8 cellular contexts compared by ENCODE assay signal in the genomic region with DNA sequence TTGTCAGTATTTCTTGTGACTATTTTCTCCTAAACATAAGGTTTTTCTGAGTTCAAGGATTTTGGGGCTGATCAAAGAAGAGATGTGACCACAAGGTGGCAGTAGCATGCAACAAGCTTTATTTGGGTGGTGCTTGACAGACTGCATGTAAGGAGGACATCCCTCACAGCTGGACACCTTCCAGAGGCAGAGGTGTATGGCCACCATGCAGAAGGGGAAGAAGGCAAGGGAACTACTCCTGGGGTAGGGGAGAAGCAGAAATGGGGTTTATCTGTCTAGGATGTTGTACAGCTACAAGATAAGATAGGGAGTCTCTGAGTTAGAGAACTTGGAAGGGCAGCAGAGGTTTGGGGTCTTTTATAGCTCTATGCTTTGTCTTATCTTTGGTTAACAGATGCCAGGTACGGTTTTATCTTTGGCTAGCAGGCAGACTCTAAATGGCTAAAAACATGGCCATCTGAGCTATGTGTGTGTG. TPM values are rescaled to one million over a fixed set of nuclear protein-coding genes. Genes with fewer than 3 reads are reported as not detected.
DNase-seq lines count a peak whose midpoint lies in the region; ATAC-seq and TF ChIP-seq lines count a peak whose summit lies in the region.

No MANE protein-coding gene starts in this region.

- H3K27me3 ChIP-seq in Karpas-422 (ENCODE audit: low read length) (no peaks in the 10 kb centered on the region), Peyer's patch (no peaks in the 10 kb centered on the region), neuronal stem cell (ENCODE audit: control insufficient read depth in 3 of 3, insufficient read depth in 3 of 3, low read depth in 1 of 3, low read length in 3 of 3) (peaks cover 0 to 10% (median 0%) of the 10 kb centered on the region in 3 experiments), upper lobe of left lung (no peaks in the 10 kb centered on the region)

- DNase-seq in DMS153 (lab: John Stamatoyannopoulos, UW) (peak; percentile 32), Karpas-422 (peak; percentile 96), Peyer's patch (peak in 2 of 3 donors; percentile 78 to 91), fibroblast of peridontal ligament (ENCODE audit: extremely low read depth) (peak; percentile 89), neuronal stem cell (ENCODE audit: low spot score) (peak; percentile 81), upper lobe of left lung (peak in 1 of 2 donors; percentile 76)
- DNase-seq in activated T-helper 1 cell treated with anti-CD3 and anti-CD28 coated beads, Interleukin-12 subunit alpha, Interleukin-12 subunit beta, Interleukin-2, Interleukin-4 antibody, amounts not matched to agents 30 ng/mL and 10 ng/mL and 1 ng/mL, durations not matched to agents 14 hours and 24 hours and 36 hours (ENCODE audit: low spot score) = peak; percentile 55

- peaks cover 23% of the 10 kb centered on the region for H3K36me3 Mint-ChIP-seq in activated T-helper 1 cell treated with anti-CD3 and anti-CD28 coated beads, Interleukin-12 subunit alpha, Interleukin-12 subunit beta, Interleukin-2, Interleukin-4 antibody, amounts not matched to agents 30 ng/mL and 10 ng/mL and 1 ng/mL, durations not matched to agents 14 hours and 24 hours and 36 hours (ENCODE audit: low read depth)

- TF ChIP-seq CTCF in Peyer's patch (IDR thresholded peaks at IDR 0.05) = peak; percentile 57 to 85 (median 77)
- TF ChIP-seq CTCF in upper lobe of left lung (IDR thresholded peaks at IDR 0.05) = peak; percentile 67 to 82 (median 72)

- TF ChIP-seq POLR2A in Peyer's patch (IDR thresholded peaks at IDR 0.05) (no peak), upper lobe of left lung (IDR thresholded peaks at IDR 0.05) (no peak)

- no peak overlapping the region for H3K18ac ChIP-seq in neuronal stem cell (ENCODE audit: low read length)

- no peak overlapping the region for H3K14ac ChIP-seq in neuronal stem cell (ENCODE audit: low read length)

- no peak overlapping the region for H2BK120ac ChIP-seq in neuronal stem cell (ENCODE audit: low read depth, low read length)

- H3K4me2 ChIP-seq in Karpas-422 (ENCODE audit: low read depth, low read length, poor library complexity, severe bottlenecking) = no peak overlapping the region
- H3K4me2 ChIP-seq in neuronal stem cell (ENCODE audit: insufficient read depth, low read length, poor library complexity, severe bottlenecking) = no peak overlapping the region

- H3K4me3 ChIP-seq in Karpas-422 (ENCODE audit: low read length) (no peak overlapping the region), Peyer's patch (no peak overlapping the region), neuronal stem cell (ENCODE audit: low read length in 2 of 2) (no peak overlapping the region), upper lobe of left lung (no peak overlapping the region)

- H3K9me2 ChIP-seq in Karpas-422 (replicated peaks; ENCODE audit: insufficient read depth, low read length) = no peaks in the 10 kb centered on the region

- H3K27ac ChIP-seq in Karpas-422 (ENCODE audit: low read length) (no peak overlapping the region), Peyer's patch (no peak overlapping the region), neuronal stem cell (replicated peaks; ENCODE audit: low read length) (no peak overlapping the region), upper lobe of left lung (no peak overlapping the region)

- H2BK15ac ChIP-seq in neuronal stem cell (ENCODE audit: low read length) = no peak overlapping the region

- 0 out of 2 replicates have a peak, but pooled peaks cover 3% of the 10 kb centered on the region for H3K79me2 ChIP-seq in Karpas-422 (ENCODE audit: low read length)

- WGBS in neuronal stem cell (ENCODE audit: extremely low coverage in 2 of 2, insufficient read length in 2 of 2, insufficient replicate concordance in 1 of 2), 2 donors = no CpG with 5 or more reads among the region's 1 CpG
- 35 to 38% methylated on average over 1 of the region's 1 CpG for WGBS in upper lobe of left lung, 2 donors

- peaks cover 35% of the 10 kb centered on the region for H3K4me1 Mint-ChIP-seq in activated T-helper 1 cell treated with anti-CD3 and anti-CD28 coated beads, Interleukin-12 subunit alpha, Interleukin-12 subunit beta, Interleukin-2, Interleukin-4 antibody, amounts not matched to agents 30 ng/mL and 10 ng/mL and 1 ng/mL, durations not matched to agents 14 hours and 24 hours and 36 hours (ENCODE audit: low read depth)

- no peak overlapping the region for H3K23ac ChIP-seq in neuronal stem cell (ENCODE audit: low read depth, low read length, poor library complexity)

- no peaks in the 10 kb centered on the region for H4K20me1 ChIP-seq in Karpas-422 (ENCODE audit: insufficient read depth, low read depth, low read length)

- H3K9ac ChIP-seq in Karpas-422 (ENCODE audit: low read length) = no peak overlapping the region
- H3K9ac ChIP-seq in neuronal stem cell (ENCODE audit: low read depth, low read length, poor library complexity) = no peak overlapping the region

- H2BK5ac ChIP-seq in neuronal stem cell (ENCODE audit: low read length) = no peak overlapping the region

- H2AFZ ChIP-seq in Karpas-422 (ENCODE audit: low read length) (no peak overlapping the region), neuronal stem cell (ENCODE audit: low read length) (no peak overlapping the region)

- H4K91ac ChIP-seq in neuronal stem cell (ENCODE audit: low read depth, low read length, poor library complexity) = no peak overlapping the region

- ATAC-seq in GM21528 (IDR thresholded peaks at IDR 0.05; ENCODE audit: low FRiP score, unreplicated experiment) (peak; percentile 49), upper lobe of left lung (ENCODE audit: low FRiP score in 2 of 2) (peak; percentile 84 to 86)

- H3K9me3 Mint-ChIP-seq in activated T-helper 1 cell treated with anti-CD3 and anti-CD28 coated beads, Interleukin-12 subunit alpha, Interleukin-12 subunit beta, Interleukin-2, Interleukin-4 antibody, amounts not matched to agents 30 ng/mL and 10 ng/mL and 1 ng/mL, durations not matched to agents 14 hours and 24 hours and 36 hours = no peaks in the 10 kb centered on the region

- TF ChIP-seq EP300 in upper lobe of left lung (IDR thresholded peaks at IDR 0.05) = no peak

- no peaks in the 10 kb centered on the region for H3K27me3 Mint-ChIP-seq in activated T-helper 1 cell treated with anti-CD3 and anti-CD28 coated beads, Interleukin-12 subunit alpha, Interleukin-12 subunit beta, Interleukin-2, Interleukin-4 antibody, amounts not matched to agents 30 ng/mL and 10 ng/mL and 1 ng/mL, durations not matched to agents 14 hours and 24 hours and 36 hours (ENCODE audit: insufficient read depth)

- H3K27ac Mint-ChIP-seq in activated T-helper 1 cell treated with anti-CD3 and anti-CD28 coated beads, Interleukin-12 subunit alpha, Interleukin-12 subunit beta, Interleukin-2, Interleukin-4 antibody, amounts not matched to agents 30 ng/mL and 10 ng/mL and 1 ng/mL, durations not matched to agents 14 hours and 24 hours and 36 hours = no peak overlapping the region

- H3K4ac ChIP-seq in neuronal stem cell (ENCODE audit: low read length) = no peak overlapping the region

- intact Hi-C loops in activated T-helper 1 cell treated with anti-CD3 and anti-CD28 coated beads, Interleukin-12 subunit alpha, Interleukin-12 subunit beta, Interleukin-2, Interleukin-4 antibody, amounts not matched to agents 30 ng/mL and 10 ng/mL and 1 ng/mL, durations not matched to agents 14 hours and 24 hours and 36 hours (cut with micrococcal nuclease) = loop anchor here (1.0 to 10.0 kb wide), 5 partner anchors 54 to 693 kb away; no protein-coding TSS in a partner anchor

- no peaks in the 10 kb centered on the region for H3K79me1 ChIP-seq in neuronal stem cell (ENCODE audit: low read depth, low read length)

- H2AK5ac ChIP-seq in neuronal stem cell (ENCODE audit: low read depth, low read length) = no peak overlapping the region

- H4K8ac ChIP-seq in neuronal stem cell (ENCODE audit: low read depth, low read length) = no peak overlapping the region

- H3K36me3 ChIP-seq in Karpas-422 (ENCODE audit: insufficient read depth, low read length) (no peaks in the 10 kb centered on the region), Peyer's patch (peaks cover 0 to 11% (median 0%) of the 10 kb centered on the region in 3 donors), neuronal stem cell (replicated peaks in 1 of 2; ENCODE audit: control insufficient read depth in 2 of 2, insufficient read depth in 2 of 2, low read length in 2 of 2) (no peaks in the 10 kb centered on the region), upper lobe of left lung (peaks cover 0 to 13% (median 5%) of the 10 kb centered on the region in 4 donors)

- no peaks in the 10 kb centered on the region for H3K9me3 ChIP-seq in Karpas-422 (ENCODE audit: low read length)
- H3K9me3 ChIP-seq in Peyer's patch = no peaks in the 10 kb centered on the region
- no peaks in the 10 kb centered on the region for H3K9me3 ChIP-seq in neuronal stem cell (replicated peaks in 1 of 2; ENCODE audit: control insufficient read depth in 2 of 2, insufficient read depth in 1 of 2, low read depth in 1 of 2, low read length in 2 of 2)
- H3K9me3 ChIP-seq in upper lobe of left lung = no peaks in the 10 kb centered on the region

- H2BK12ac ChIP-seq in neuronal stem cell (ENCODE audit: low read length) = no peak overlapping the region

- H3K4me1 ChIP-seq in Karpas-422 (ENCODE audit: low read length) (peaks cover 8% of the 10 kb centered on the region), Peyer's patch (peaks cover 0 to 8% (median 0%) of the 10 kb centered on the region in 4 donors), neuronal stem cell (ENCODE audit: control insufficient read depth in 2 of 2, insufficient read depth in 1 of 2, low read depth in 1 of 2, low read length in 2 of 2) (peaks cover 0 to 3% of the 10 kb centered on the region in 2 donors), upper lobe of left lung (peaks cover 5 to 9% (median 7%) of the 10 kb centered on the region in 4 donors)

- H3K4me3 Mint-ChIP-seq in activated T-helper 1 cell treated with anti-CD3 and anti-CD28 coated beads, Interleukin-12 subunit alpha, Interleukin-12 subunit beta, Interleukin-2, Interleukin-4 antibody, amounts not matched to agents 30 ng/mL and 10 ng/mL and 1 ng/mL, durations not matched to agents 14 hours and 24 hours and 36 hours = no peak overlapping the region

RNA-seq across cellular contexts. Expression of a gene that starts 5.1 kb away (rescaled TPM):
- 66.5 and 107 TPM in 2 replicates for total RNA-seq in Karpas-422 (2014; rRNA removed; shearing (Covaris generic); ENCODE audit: low replicate concordance)
- total RNA-seq in Peyer's patch = 10 to 100 TPM; 30.5 to 88.8 (median 60.8) TPM
- 30.6 and 33.3 TPM in 2 replicates for total RNA-seq in activated T-helper 1 cell treated with anti-CD3 and anti-CD28 coated beads, Interleukin-12 subunit alpha, Interleukin-12 subunit beta, Interleukin-2, Interleukin-4 antibody, amounts not matched to agents 30 ng/mL and 10 ng/mL and 1 ng/mL, durations not matched to agents 14 hours and 24 hours and 36 hours
- polyA plus RNA-seq in neuronal stem cell (2013, experiment 1 of 2) = 35.9 TPM
- 37.3 TPM for polyA plus RNA-seq in neuronal stem cell (2013, experiment 2 of 2)
- total RNA-seq in upper lobe of left lung = 10 to 100 TPM; 23.1 to 56.7 (median 37.8) TPM

RNA-seq across cellular contexts. Expression of a gene that starts 24.6 kb away (rescaled TPM):
- 0.47 and 0.52 TPM in 2 replicates for total RNA-seq in Karpas-422 (2014; rRNA removed; shearing (Covaris generic); ENCODE audit: low replicate concordance)
- total RNA-seq in Peyer's patch (100 to 1,000 TPM in 2 of 4 donors, 10 to 100 TPM in 2; 33.8 to 160 (median 92.3) TPM), upper lobe of left lung (10 to 100 TPM in 5 of 6 donors, 1 to 10 TPM in 1; 8.8 to 39.5 (median 19.1) TPM)
- total RNA-seq in activated T-helper 1 cell treated with anti-CD3 and anti-CD28 coated beads, Interleukin-12 subunit alpha, Interleukin-12 subunit beta, Interleukin-2, Interleukin-4 antibody, amounts not matched to agents 30 ng/mL and 10 ng/mL and 1 ng/mL, durations not matched to agents 14 hours and 24 hours and 36 hours = 101 and 108 TPM in 2 replicates
- 0.06 TPM for polyA plus RNA-seq in neuronal stem cell (2013, experiment 1 of 2)
- polyA plus RNA-seq in neuronal stem cell (2013, experiment 2 of 2) = 0.18 TPM
